ENCODE assay signal across 17 cellular contexts in the genomic region with DNA sequence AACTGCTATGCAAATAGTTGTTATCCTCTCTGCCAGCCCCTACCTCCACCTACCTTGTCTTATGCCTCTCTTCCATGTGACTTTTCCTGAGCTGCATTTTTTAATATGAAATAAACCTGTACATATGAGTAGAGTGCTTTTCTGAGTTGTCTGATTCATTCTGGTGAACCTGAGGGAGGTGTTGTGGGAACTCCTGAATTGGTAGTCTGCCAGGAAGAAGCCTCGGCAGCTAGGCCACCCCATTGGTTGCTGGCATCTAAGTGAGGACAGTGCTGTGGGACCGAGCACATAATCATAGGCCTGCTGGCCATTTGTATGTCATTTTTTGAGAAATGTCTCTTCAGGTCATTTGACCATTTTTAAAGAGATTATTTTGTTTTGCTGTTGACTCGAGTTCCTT.
DNase-seq lines count a peak whose midpoint lies in the region; ATAC-seq, FAIRE-seq and TF ChIP-seq lines count a peak whose summit lies in the region.
"Had no signal": no experiment of that assay in that cellular context is flagged by ENCODE, and none has a peak within 500 bp of the region (broad histone marks: within the 10 kb centered on the region; RNA-seq: fewer than 3 reads in every experiment).

No MANE protein-coding gene starts in this region.

- intact Hi-C loops in MCF 10A (cut with micrococcal nuclease) = no loop called here
- intact Hi-C loops in HepG2 (cut with micrococcal nuclease; ENCODE audit: unreplicated experiment) = no loop called here

- no peaks in the 10 kb centered on the region for H4K20me1 ChIP-seq in HepG2 (ENCODE audit: insufficient read depth, low read length)

- no peak for TF ChIP-seq RAD21 in HepG2 (CRISPR knock-in tag; IDR thresholded peaks at IDR 0.05)

- H3K27me3 ChIP-seq in mesendoderm (ENCODE audit: insufficient read depth, low read length, poor library complexity) = no peaks in the 10 kb centered on the region
- H3K27me3 ChIP-seq in HepG2 (ENCODE audit: control insufficient read depth in 1 of 2, insufficient read depth in 2 of 2, low read length in 2 of 2) = no peaks in the 10 kb centered on the region
- H3K27me3 ChIP-seq: BE2C had no signal

- H3K4ac ChIP-seq in mesendoderm (ENCODE audit: low read depth, low read length) = no peak overlapping the region

- H4K8ac ChIP-seq in mesendoderm (ENCODE audit: low read depth, low read length) = no peak overlapping the region

- H3K4me3 ChIP-seq in mesendoderm (ENCODE audit: low read length) (no peak overlapping the region), HepG2 (replicated peaks in 1 of 3; ENCODE audit: insufficient read depth in 1 of 3, low read depth in 2 of 3, low read length in 3 of 3) (no peak overlapping the region)
- H3K4me3 ChIP-seq: HAP-1 had no signal

- H3K36me3 ChIP-seq in mesendoderm (ENCODE audit: control insufficient read depth, insufficient read depth, low read length) = no peaks in the 10 kb centered on the region
- no peaks in the 10 kb centered on the region for H3K36me3 ChIP-seq in HepG2 (replicated peaks in 1 of 2; ENCODE audit: control insufficient read depth in 1 of 2, insufficient read depth in 2 of 2, low read length in 2 of 2)
- H3K36me3 ChIP-seq: BE2C, HAP-1 had no signal

- peaks cover 92% of the 10 kb centered on the region for H3K9me3 ChIP-seq in HepG2 (ENCODE audit: low read length)
- H3K9me3 ChIP-seq: Caco-2, HAP-1 had no signal

- POLR2A ChIA-PET in MCF 10A (lab: Yijun Ruan, JAX) = no interaction called here
- POLR2A ChIA-PET in HepG2 (lab: Yijun Ruan, JAX) = no interaction called here

- H3K23ac ChIP-seq in mesendoderm (ENCODE audit: low read length) = no peak overlapping the region

- H3K4me2 ChIP-seq in mesendoderm (ENCODE audit: low read length) (no peak overlapping the region), HepG2 (ENCODE audit: low read depth, low read length) (no peak overlapping the region)

- FAIRE-seq in urothelium cell line (lab: Jason Lieb, UNC) = no peak
- FAIRE-seq in HepG2 (lab: Jason Lieb, UNC) = no peak
- FAIRE-seq: A204.1, D721Med, G401.6, GM12892 had no signal

- H3K79me2 ChIP-seq in mesendoderm (ENCODE audit: control insufficient read depth, insufficient read depth, low read length) (no peaks in the 10 kb centered on the region), HepG2 (ENCODE audit: insufficient read depth, low read length) (no peaks in the 10 kb centered on the region)

- no peak overlapping the region for H2AFZ ChIP-seq in HepG2 (ENCODE audit: low read length)

- H3K9me3 Mint-ChIP-seq in activated T-cell treated with anti-CD3 and anti-CD28 coated beads, Interleukin-2, amount 50 U/mL, for 72 hours = peaks cover 0 to 4% of the 10 kb centered on the region in 2 donors
- H3K9me3 Mint-ChIP-seq in MCF 10A (ENCODE audit: unreplicated experiment) = peaks cover 23% of the 10 kb centered on the region

- H2AK5ac ChIP-seq in mesendoderm (ENCODE audit: low read length) = no peak overlapping the region

- DNase-seq in NCI-H226 (peak; percentile 55), glomerular visceral epithelial cell (ENCODE audit: extremely low spot score) (peak; percentile 20), mesendoderm (no peak), urothelium cell line (ENCODE audit: low spot score) (peak; percentile 60), MCF 10A (ENCODE audit: unreplicated experiment) (no peak), HepG2 (ENCODE audit: low spot score) (no peak)
- no peak for DNase-seq in activated T-cell treated with anti-CD3 and anti-CD28 coated beads, Interleukin-2, amount 50 U/mL, for 72 hours
- DNase-seq: ACHN; BE2C; C1 segment of cervical spinal cord; Caco-2; CD4-positive, CD25-positive, alpha-beta regulatory T cell had no signal

- no peak overlapping the region for H2BK5ac ChIP-seq in mesendoderm (ENCODE audit: low read length)

- no peak overlapping the region for H3K27ac ChIP-seq in mesendoderm (ENCODE audit: low read depth, low read length)
- no peak overlapping the region for H3K27ac ChIP-seq in HepG2 (ENCODE audit: extremely low read length, insufficient read depth, low read length)

- no peak overlapping the region for H2BK120ac ChIP-seq in mesendoderm (ENCODE audit: low read depth, low read length)

- no peak overlapping the region for H3K27ac Mint-ChIP-seq in activated T-cell treated with anti-CD3 and anti-CD28 coated beads, Interleukin-2, amount 50 U/mL, for 72 hours
- H3K27ac Mint-ChIP-seq in MCF 10A (ENCODE audit: low read depth, unreplicated experiment) = no peak overlapping the region

- H3K9ac ChIP-seq in mesendoderm (ENCODE audit: low read length) (no peak overlapping the region), HepG2 (ENCODE audit: insufficient read depth, low read depth, low read length) (no peak overlapping the region)

- BruUV-seq in MCF 10A (replicated peaks; lab: Mats Ljungman, UMichigan) (no TSS peak), HepG2 (replicated peaks; lab: Mats Ljungman, UMichigan) (no TSS peak)

- TF ChIP-seq EP300 in HepG2 (IDR thresholded peaks at IDR 0.05; ENCODE audit: low read depth in 2 of 2, low read length in 2 of 2) (no peak), HepG2 (CRISPR knock-in tag; IDR thresholded peaks at IDR 0.05; ENCODE audit: borderline replicate concordance) (no peak)

- H3K27me3 Mint-ChIP-seq in activated T-cell treated with anti-CD3 and anti-CD28 coated beads, Interleukin-2, amount 50 U/mL, for 72 hours (ENCODE audit: low read depth) = no peaks in the 10 kb centered on the region
- no peaks in the 10 kb centered on the region for H3K27me3 Mint-ChIP-seq in MCF 10A (ENCODE audit: insufficient read depth, unreplicated experiment)

- no peak for TF ChIP-seq CTCF in MCF 10A (IDR thresholded peaks at IDR 0.05; ENCODE audit: unreplicated experiment)
- no peak for TF ChIP-seq CTCF in HepG2 (CRISPR knock-in tag; IDR thresholded peaks at IDR 0.05)

- H3K56ac ChIP-seq in mesendoderm (ENCODE audit: low read length) = peak overlapping the region; percentile 27

- H3K79me1 ChIP-seq in mesendoderm (ENCODE audit: low read length) = no peaks in the 10 kb centered on the region

- no peaks in the 10 kb centered on the region for H3K4me1 ChIP-seq in mesendoderm (ENCODE audit: control insufficient read depth, low read depth, low read length)
- H3K4me1 ChIP-seq in HepG2 (ENCODE audit: insufficient read depth, low read length) = no peaks in the 10 kb centered on the region
- H3K4me1 ChIP-seq: BE2C, Caco-2, HAP-1 had no signal

- no peak overlapping the region for H4K5ac ChIP-seq in mesendoderm (ENCODE audit: low read length)

- H2BK15ac ChIP-seq in mesendoderm (replicated peaks; ENCODE audit: low read depth) = no peak overlapping the region

- H3K36me3 Mint-ChIP-seq in activated T-cell treated with anti-CD3 and anti-CD28 coated beads, Interleukin-2, amount 50 U/mL, for 72 hours (ENCODE audit: insufficient read depth in 2 of 2) = no peaks in the 10 kb centered on the region
- no peaks in the 10 kb centered on the region for H3K36me3 Mint-ChIP-seq in MCF 10A (ENCODE audit: insufficient read depth, unreplicated experiment)

- H3K18ac ChIP-seq in mesendoderm (ENCODE audit: low read length) = peak overlapping the region; percentile 64

- CTCF ChIA-PET in MCF 10A (lab: Yijun Ruan, JAX) (interaction anchor here (0.8 kb wide), 1 partner anchor 82 kb away, joined by 3 read pairs; no protein-coding TSS in a partner anchor), HepG2 (lab: Yijun Ruan, JAX; ENCODE audit: low intra/inter-chr PET ratio, low total read pairs) (no interaction called here)

- H3K4me1 Mint-ChIP-seq in activated T-cell treated with anti-CD3 and anti-CD28 coated beads, Interleukin-2, amount 50 U/mL, for 72 hours (ENCODE audit: low read depth) = no peaks in the 10 kb centered on the region
- H3K4me1 Mint-ChIP-seq in MCF 10A (ENCODE audit: insufficient read depth, unreplicated experiment) = no peaks in the 10 kb centered on the region
- H3K4me1 Mint-ChIP-seq: CD4-positive, CD25-positive, alpha-beta regulatory T cell had no signal

- no peak overlapping the region for H3K4me3 Mint-ChIP-seq in activated T-cell treated with anti-CD3 and anti-CD28 coated beads, Interleukin-2, amount 50 U/mL, for 72 hours
- no peak overlapping the region for H3K4me3 Mint-ChIP-seq in MCF 10A (ENCODE audit: unreplicated experiment)
- H3K4me3 Mint-ChIP-seq: CD4-positive, CD25-positive, alpha-beta regulatory T cell had no signal

- TF ChIP-seq POLR2A in HepG2 (IDR thresholded peaks at IDR 0.05; ENCODE audit: insufficient read depth in 1 of 2, low read depth in 2 of 2, low read length in 2 of 2) = no peak

- ATAC-seq in activated T-cell treated with anti-CD3 and anti-CD28 coated beads, Interleukin-2, amount 50 U/mL, for 72 hours (replicated peaks in 1 of 2) = no peak
- no peak for ATAC-seq in HepG2

- no CpG with 5 or more reads among the region's 3 CpGs for WGBS in mesendoderm (ENCODE audit: extremely low coverage, insufficient coverage, low lambda C conversion rate)
- 0% methylated on average over 3 of the region's 3 CpGs for WGBS in HepG2 (ENCODE audit: low lambda C conversion rate)

- in situ Hi-C loops in HepG2 (cut with HindIII; ENCODE audit: extremely low pct_ligation_motif_present, low pct_unique_long_range_greater_than_20kb) = no loop called here

TF ChIP-seq in HepG2, 621 proteins besides CTCF, POLR2A, EP300 and RAD21 (continues in another document):
- TF ChIP-seq, protein P1, sequence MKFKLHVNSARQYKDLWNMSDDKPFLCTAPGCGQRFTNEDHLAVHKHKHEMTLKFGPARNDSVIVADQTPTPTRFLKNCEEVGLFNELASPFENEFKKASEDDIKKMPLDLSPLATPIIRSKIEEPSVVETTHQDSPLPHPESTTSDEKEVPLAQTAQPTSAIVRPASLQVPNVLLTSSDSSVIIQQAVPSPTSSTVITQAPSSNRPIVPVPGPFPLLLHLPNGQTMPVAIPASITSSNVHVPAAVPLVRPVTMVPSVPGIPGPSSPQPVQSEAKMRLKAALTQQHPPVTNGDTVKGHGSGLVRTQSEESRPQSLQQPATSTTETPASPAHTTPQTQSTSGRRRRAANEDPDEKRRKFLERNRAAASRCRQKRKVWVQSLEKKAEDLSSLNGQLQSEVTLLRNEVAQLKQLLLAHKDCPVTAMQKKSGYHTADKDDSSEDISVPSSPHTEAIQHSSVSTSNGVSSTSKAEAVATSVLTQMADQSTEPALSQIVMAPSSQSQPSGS (CRISPR knock-in tag; IDR thresholded peaks at IDR 0.05) = no peak
- TF ChIP-seq FOXK1 (CRISPR knock-in tag; IDR thresholded peaks at IDR 0.05; ENCODE audit: borderline replicate concordance, low read depth) (no peak), ZNF816 (CRISPR knock-in tag; IDR thresholded peaks at IDR 0.05; ENCODE audit: borderline replicate concordance) (no peak), TCF7L2 (IDR thresholded peaks at IDR 0.05; ENCODE audit: low read depth, low read length) (no peak), KLF6 (CRISPR knock-in tag; IDR thresholded peaks at IDR 0.05) (no peak), SRSF9 (IDR thresholded peaks at IDR 0.05; ENCODE audit: borderline replicate concordance, insufficient read depth, low read depth, low read length, poor library complexity, severe bottlenecking) (no peak), ZNF326 (CRISPR knock-in tag; IDR thresholded peaks at IDR 0.05; ENCODE audit: borderline replicate concordance) (no peak), RCOR2 (CRISPR knock-in tag; IDR thresholded peaks at IDR 0.05) (no peak)

Comparison
In these comparisons a context has a peak if more than half of its experiments do, and no peak if none do; other contexts are left out.
1. DNase-seq: peak in NCI-H226 (single experiment), glomerular visceral epithelial cell (single experiment) and urothelium cell line (single experiment); none in mesendoderm (single experiment), activated T-cell treated with anti-CD3 and anti-CD28 coated beads, Interleukin-2, amount 50 U/mL, for 72 hours (0 of 2), MCF 10A (single experiment) and HepG2 (single experiment).